ENCODE assay signal across 8 cellular contexts in the genomic region with DNA sequence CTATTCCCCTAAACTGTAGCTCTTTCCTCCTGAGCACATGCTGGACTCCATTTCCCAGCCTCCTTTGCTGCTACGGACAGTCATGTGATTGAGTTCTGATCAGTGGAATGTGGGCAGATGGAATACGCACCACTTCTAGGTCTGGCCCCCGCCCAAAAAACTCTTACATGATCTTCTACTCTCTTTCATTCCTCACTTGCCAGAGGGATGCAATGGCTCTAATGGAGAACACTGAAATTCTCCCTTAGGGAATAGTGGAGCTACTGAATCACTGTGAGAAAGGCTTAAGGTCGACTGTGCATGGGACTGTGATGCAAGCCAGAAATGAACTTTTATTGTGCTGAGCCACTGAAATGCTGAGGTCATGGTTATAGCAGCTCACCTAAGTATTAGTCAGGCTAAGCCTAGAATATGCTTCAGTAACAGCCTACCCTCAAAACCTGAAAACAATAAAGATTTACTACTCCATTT. TPM values are rescaled to one million over a fixed set of nuclear protein-coding genes. Genes with fewer than 3 reads are reported as not detected.
DNase-seq lines count a peak whose midpoint lies in the region; ATAC-seq, FAIRE-seq and TF ChIP-seq lines count a peak whose summit lies in the region.

No MANE protein-coding gene starts in this region.

- TF ChIP-seq EP300 in A549 (IDR thresholded peaks at IDR 0.05) (no peak), Ishikawa (IDR thresholded peaks at IDR 0.05; ENCODE audit: borderline replicate concordance) (no peak)

- WGBS in A549 (ENCODE audit: missing lambda C conversion rate), result 22% methylated on average over 4 of the region's 4 CpGs
- 32 to 42% methylated on average over 4 of the region's 4 CpGs for WGBS in body of pancreas, 2 donors

- POLR2A ChIA-PET in A549 (lab: Yijun Ruan, JAX), result no interaction called here

- no peak for TF ChIP-seq POLR2A in A549 (IDR thresholded peaks at IDR 0.05; ENCODE audit: low read length)
- no peak for TF ChIP-seq POLR2A in body of pancreas (IDR thresholded peaks at IDR 0.05)

- H3K9me3 ChIP-seq in A549 (no peaks in the 10 kb centered on the region), body of pancreas (no peaks in the 10 kb centered on the region)

- DNase-seq in A549 (ENCODE audit: low read depth in 1 of 2, low spot score in 1 of 2) (peak; percentile 46 to 63), body of pancreas (peak; percentile 27 to 58 (median 46)), islet precursor cell (peak; percentile 73), ACHN (no peak)
- no peak for DNase-seq in activated T-cell treated with anti-CD3 and anti-CD28 coated beads, Interleukin-2, amount 50 U/mL, for 1 hour

- intact Hi-C loops in body of pancreas (cut with DNase I), result loop anchor here (10.0 kb wide), 1 partner anchor 307 kb away; no protein-coding TSS in a partner anchor

- no peaks in the 10 kb centered on the region; the same call in 2 of the 3 replicates for H3K4me1 ChIP-seq in A549
- H3K4me1 ChIP-seq in body of pancreas, result no peaks in the 10 kb centered on the region

- H3K36me3 ChIP-seq in body of pancreas (replicated peaks in 1 of 2; ENCODE audit: insufficient read depth in 1 of 2, low read depth in 2 of 2), result no peaks in the 10 kb centered on the region

- TF ChIP-seq CTCF in A549 (IDR thresholded peaks at IDR 0.05), result no peak
- no peak for TF ChIP-seq CTCF in body of pancreas (IDR thresholded peaks at IDR 0.05)

- no peak for TF ChIP-seq RAD21 in A549 (conservative IDR thresholded peaks at IDR 0.05 in 1 of 2, IDR thresholded peaks at IDR 0.05 in 1 of 2)
- no peak for TF ChIP-seq RAD21 in Ishikawa (IDR thresholded peaks at IDR 0.05; ENCODE audit: low read depth)

- H3K27ac ChIP-seq in A549 (peak overlapping the region; percentile 35 to 58; a peak in 4 of 6 replicates), body of pancreas (no peak overlapping the region)

- H3K4me3 ChIP-seq in A549 (no peak overlapping the region), body of pancreas (no peak overlapping the region)

- in situ Hi-C loops in ACHN (cut with HindIII; ENCODE audit: low pct_ligation_motif_present, low pct_unique_long_range_greater_than_20kb, low sequenced_read_pairs), result no loop called here

- no peak for FAIRE-seq in A549 (lab: Jason Lieb, UNC)

- peak overlapping the region; percentile 61 for H3K4me2 ChIP-seq in A549

- H3K27me3 ChIP-seq in body of pancreas, result no peaks in the 10 kb centered on the region

- CTCF ChIA-PET in A549 (lab: Yijun Ruan, JAX), result interaction anchor here (0.7 to 1.4 kb wide), 3 partner anchors 23 to 34 kb away, joined by 3 to 5 read pairs (median 4); a partner anchor contains a TSS

- ATAC-seq in A549 (peak; percentile 90 to 93), body of pancreas (peak; percentile 42), GM21528 (IDR thresholded peaks at IDR 0.05; ENCODE audit: low FRiP score, unreplicated experiment) (no peak), HG02885 (IDR thresholded peaks at IDR 0.05; ENCODE audit: poor library complexity, unreplicated experiment) (no peak)

TF ChIP-seq in A549, 52 proteins besides CTCF, POLR2A, EP300 and RAD21:
- TF ChIP-seq NFE2L2 (conservative IDR thresholded peaks at IDR 0.05; ENCODE audit: low read length) (no peak), KDM5A (IDR thresholded peaks at IDR 0.05) (no peak), MYC (IDR thresholded peaks at IDR 0.05; ENCODE audit: borderline replicate concordance, low read length) (no peak), MAFK (IDR thresholded peaks at IDR 0.05; ENCODE audit: partially characterized antibody) (peak; percentile 71), FOSL2 (IDR thresholded peaks at IDR 0.05) (no peak), FOSL2 (CRISPR knock-in tag; IDR thresholded peaks at IDR 0.05) (no peak)
- TF ChIP-seq, protein P1, sequence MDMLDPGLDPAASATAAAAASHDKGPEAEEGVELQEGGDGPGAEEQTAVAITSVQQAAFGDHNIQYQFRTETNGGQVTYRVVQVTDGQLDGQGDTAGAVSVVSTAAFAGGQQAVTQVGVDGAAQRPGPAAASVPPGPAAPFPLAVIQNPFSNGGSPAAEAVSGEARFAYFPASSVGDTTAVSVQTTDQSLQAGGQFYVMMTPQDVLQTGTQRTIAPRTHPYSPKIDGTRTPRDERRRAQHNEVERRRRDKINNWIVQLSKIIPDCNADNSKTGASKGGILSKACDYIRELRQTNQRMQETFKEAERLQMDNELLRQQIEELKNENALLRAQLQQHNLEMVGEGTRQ (IDR thresholded peaks at IDR 0.05), result peak; percentile 71

TF ChIP-seq in Ishikawa, 13 proteins besides CTCF, POLR2A, EP300 and RAD21:
- TF ChIP-seq, protein P2, sequence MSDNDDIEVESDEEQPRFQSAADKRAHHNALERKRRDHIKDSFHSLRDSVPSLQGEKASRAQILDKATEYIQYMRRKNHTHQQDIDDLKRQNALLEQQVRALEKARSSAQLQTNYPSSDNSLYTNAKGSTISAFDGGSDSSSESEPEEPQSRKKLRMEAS (IDR thresholded peaks at IDR 0.05), result no peak
- TF ChIP-seq, protein P3, sequence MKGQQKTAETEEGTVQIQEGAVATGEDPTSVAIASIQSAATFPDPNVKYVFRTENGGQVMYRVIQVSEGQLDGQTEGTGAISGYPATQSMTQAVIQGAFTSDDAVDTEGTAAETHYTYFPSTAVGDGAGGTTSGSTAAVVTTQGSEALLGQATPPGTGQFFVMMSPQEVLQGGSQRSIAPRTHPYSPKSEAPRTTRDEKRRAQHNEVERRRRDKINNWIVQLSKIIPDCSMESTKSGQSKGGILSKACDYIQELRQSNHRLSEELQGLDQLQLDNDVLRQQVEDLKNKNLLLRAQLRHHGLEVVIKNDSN (IDR thresholded peaks at IDR 0.05), result peak; percentile 96
- TF ChIP-seq TEAD4 (IDR thresholded peaks at IDR 0.05), result peak; percentile 70

RNA-seq across cellular contexts. Expression of a gene that starts 13.0 kb away (rescaled TPM):
- 292 and 361 TPM in 2 replicates for polyA plus RNA-seq in A549 (2011; rRNA removed)
- polyA plus RNA-seq in A549 (2012; cell fraction: cytosol; rRNA removed), result 120 and 156 TPM in 2 replicates
- 45.8 and 59.5 TPM in 2 replicates for polyA plus RNA-seq in A549 (2012; cell fraction: nucleus; rRNA removed)
- polyA plus RNA-seq in A549 (2017; fragmentation: RNase III; extraction: RNeasy Plus Mini Kit Qiagen cat#74134 plus additional on column Dnase treatment), result 146 to 154 TPM (median 154 TPM) in 3 replicates
- polyA minus RNA-seq in A549 (2011; rRNA and poly(A)+ RNA removed), result 111 and 121 TPM in 2 replicates
- total RNA-seq in body of pancreas, result 100 to 1,000 TPM in 1 of 2 donors, 10 to 100 TPM in 1; 89.7 to 127 TPM

RNA-seq across cellular contexts. Expression of a gene that starts 30.5 kb away (rescaled TPM):
- polyA plus RNA-seq in A549 (2011; rRNA removed), result 54.8 and 63.4 TPM in 2 replicates
- polyA plus RNA-seq in A549 (2012; cell fraction: cytosol; rRNA removed), result 41.2 and 52.4 TPM in 2 replicates
- polyA plus RNA-seq in A549 (2012; cell fraction: nucleus; rRNA removed), result 95.5 and 110 TPM in 2 replicates
- 36.9 to 40.3 TPM (median 37.5 TPM) in 3 replicates for polyA plus RNA-seq in A549 (2017; fragmentation: RNase III; extraction: RNeasy Plus Mini Kit Qiagen cat#74134 plus additional on column Dnase treatment)
- polyA minus RNA-seq in A549 (2011; rRNA and poly(A)+ RNA removed), result 36.2 and 41.2 TPM in 2 replicates
- total RNA-seq in body of pancreas, result 10 to 100 TPM; 16.1 to 30.3 TPM

RNA-seq across cellular contexts. Expression of a gene that starts 37.9 kb away (rescaled TPM):
- polyA plus RNA-seq in A549 (2011; rRNA removed) (14.2 and 15.5 TPM in 2 replicates), A549 (2017; fragmentation: RNase III; extraction: RNeasy Plus Mini Kit Qiagen cat#74134 plus additional on column Dnase treatment) (7.0 to 8.7 TPM (median 8.0 TPM) in 3 replicates)
- polyA plus RNA-seq in A549 (2012; cell fraction: cytosol; rRNA removed), result 18.3 and 18.7 TPM in 2 replicates
- 43.8 and 48.1 TPM in 2 replicates for polyA plus RNA-seq in A549 (2012; cell fraction: nucleus; rRNA removed)
- polyA minus RNA-seq in A549 (2011; rRNA and poly(A)+ RNA removed), result 6.7 and 9.6 TPM in 2 replicates
- 1 to 10 TPM; 4.3 to 4.9 TPM for total RNA-seq in body of pancreas

Comparison
In these comparisons a context has a peak if more than half of its experiments do, and no peak if none do; other contexts are left out.
1. ATAC-seq: peak in A549 (2 of 2) and body of pancreas (single experiment); none in GM21528 (single experiment) and HG02885 (single experiment).
2. DNase-seq: peak in A549 (2 of 2), body of pancreas (4 of 4) and islet precursor cell (single experiment); none in ACHN (single experiment) and activated T-cell treated with anti-CD3 and anti-CD28 coated beads, Interleukin-2, amount 50 U/mL, for 1 hour (single experiment).
3. H3K27ac ChIP-seq: peak in A549 (2 of 2); none in body of pancreas (0 of 4).